In the genomic region with DNA sequence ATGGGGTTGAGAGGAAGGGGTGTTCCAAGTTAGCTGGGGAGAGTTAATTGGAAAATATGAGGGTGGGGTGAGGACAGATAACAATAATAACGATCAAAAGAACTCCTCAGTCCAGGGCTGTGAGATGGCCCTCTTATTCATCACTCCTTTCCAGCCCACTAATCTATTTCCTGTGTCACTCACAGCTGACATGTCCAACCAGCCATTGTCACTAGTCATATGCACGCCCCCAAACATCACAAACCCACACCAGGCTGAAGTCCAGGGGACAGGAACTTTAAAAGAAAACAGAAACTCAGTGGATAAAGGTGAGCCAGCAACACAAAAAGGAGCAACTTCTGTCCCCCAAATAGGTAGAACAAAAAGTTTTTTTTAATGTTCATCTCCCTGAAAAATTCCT, we compare ENCODE assay signal across 8 cellular contexts. TPM values are rescaled to one million over a fixed set of nuclear protein-coding genes. Genes with fewer than 3 reads are reported as not detected.
DNase-seq lines count a peak whose midpoint lies in the region; ATAC-seq and TF ChIP-seq lines count a peak whose summit lies in the region.

No MANE protein-coding gene starts in this region.

- peak overlapping the region; percentile 93 for H3K4me3 Mint-ChIP-seq in GM23338
- peak overlapping the region; percentile 91 to 94 (median 92) for H3K4me3 Mint-ChIP-seq in T-cell

- H3K9ac ChIP-seq in skeletal muscle tissue (ENCODE audit: low read depth in 1 of 3, low read length in 3 of 3): peak overlapping the region; percentile 89 to 97 (median 95)

- no peak for ATAC-seq in GM23338
- ATAC-seq in T-cell (replicated peaks in 1 of 4): no peak

- CTCF ChIA-PET in T-cell (lab: Charles Lee): interaction anchor here (0.6 to 4.7 kb wide), 8 partner anchors 9 to 87 kb away, joined by 3 to 24 read pairs (median 4); no protein-coding TSS in a partner anchor

- no peak for TF ChIP-seq CTCF in GM23338 (conservative IDR thresholded peaks at IDR 0.05; ENCODE audit: low read depth in 2 of 2)
- TF ChIP-seq CTCF in fibroblast of pulmonary artery (IDR thresholded peaks at IDR 0.05; ENCODE audit: low read length, missing control alignments): no peak

- H3K27ac ChIP-seq in GM23338 (ENCODE audit: low read depth) (no peak overlapping the region), skeletal muscle tissue (ENCODE audit: low read depth, low read length) (peak overlapping the region; percentile 96)

- 0 out of 2 replicates have a peak overlapping the region, but pooled peaks have one; percentile 7 for H2AFZ ChIP-seq in GM23338

- H3K9me2 ChIP-seq in GM23338 (ENCODE audit: insufficient read depth): no peaks in the 10 kb centered on the region

- H3K36me3 ChIP-seq in GM23338 (ENCODE audit: insufficient read depth) (no peaks in the 10 kb centered on the region), skeletal muscle tissue (ENCODE audit: control insufficient read depth in 3 of 3, insufficient read depth in 3 of 3, low read length in 3 of 3) (peaks cover 36 to 43% (median 40%) of the 10 kb centered on the region in 3 donors)

- POLR2A ChIA-PET in T-cell (lab: Charles Lee): no interaction called here

- no peaks in the 10 kb centered on the region for H3K79me2 ChIP-seq in GM23338 (replicated peaks; ENCODE audit: insufficient read depth)

- no peaks in the 10 kb centered on the region for H3K9me3 ChIP-seq in skeletal muscle tissue (ENCODE audit: control insufficient read depth in 3 of 3, low read length in 3 of 3)

- H3K27me3 Mint-ChIP-seq in GM23338 (ENCODE audit: insufficient read depth, low read depth, poor library complexity) (peaks cover 13% of the 10 kb centered on the region), T-cell (no peaks in the 10 kb centered on the region)

- DNase-seq in GM23338 (ENCODE audit: low spot score): no peak
- DNase-seq in T-cell: no peak
- DNase-seq in fibroblast of pulmonary artery (ENCODE audit: low read depth): no peak
- DNase-seq in NCI-H524 treated with DMSO at 0.1 percent for 48 hours (lab: John Stamatoyannopoulos, UW): no peak
- DNase-seq in NCI-H187 treated with DMSO at 0.1 percent for 48 hours (lab: John Stamatoyannopoulos, UW): no peak
- no peak for DNase-seq in inferior parietal cortex (ENCODE audit: extremely low spot score)
- no peak for DNase-seq in NCI-H2107 (lab: John Stamatoyannopoulos, UW)

- peaks cover 16% of the 10 kb centered on the region; the same call in 2 of the 3 replicates for H3K4me1 Mint-ChIP-seq in GM23338
- peaks cover 31 to 32% (median 31%) of the 10 kb centered on the region in 3 donors for H3K4me1 Mint-ChIP-seq in T-cell

- H3K9me3 Mint-ChIP-seq in GM23338 (peaks cover 2% of the 10 kb centered on the region; the same call in 2 of the 3 replicates), T-cell (no peaks in the 10 kb centered on the region)

- H3K27ac Mint-ChIP-seq in GM23338: no peak overlapping the region
- H3K27ac Mint-ChIP-seq in T-cell: peak overlapping the region; percentile 63 to 90

- peaks cover 8% of the 10 kb centered on the region; the same call in 1 of the 2 replicates for H3K4me1 ChIP-seq in GM23338 (ENCODE audit: insufficient read depth)
- peaks cover 19 to 26% (median 23%) of the 10 kb centered on the region in 3 donors for H3K4me1 ChIP-seq in skeletal muscle tissue (ENCODE audit: control insufficient read depth in 3 of 3, insufficient read depth in 3 of 3, low read length in 3 of 3)

- H3K36me3 Mint-ChIP-seq in GM23338 (ENCODE audit: low read depth) (no peaks in the 10 kb centered on the region), T-cell (peaks cover 36% of the 10 kb centered on the region)

- H3F3A ChIP-seq in GM23338 (replicated peaks; ENCODE audit: low read depth): no peaks in the 10 kb centered on the region

- peak overlapping the region; percentile 58 for H3K4me3 ChIP-seq in GM23338
- H3K4me3 ChIP-seq in fibroblast of pulmonary artery (replicated peaks; ENCODE audit: low read depth, low read length): peak overlapping the region; percentile 63
- peak overlapping the region; percentile 84 to 96 (median 87) for H3K4me3 ChIP-seq in skeletal muscle tissue (ENCODE audit: low read length in 3 of 3)

- H4K20me1 ChIP-seq in GM23338 (replicated peaks; ENCODE audit: insufficient read depth): no peaks in the 10 kb centered on the region

- H3K4me2 ChIP-seq in GM23338: peak overlapping the region; percentile 73

- H3K27me3 ChIP-seq in GM23338 (ENCODE audit: insufficient read depth): no peaks in the 10 kb centered on the region; the same call in 1 of the 2 replicates
- H3K27me3 ChIP-seq in skeletal muscle tissue (ENCODE audit: control insufficient read depth in 3 of 3, insufficient read depth in 3 of 3, low read length in 3 of 3): no peaks in the 10 kb centered on the region

TF ChIP-seq in GM23338, 12 proteins besides CTCF, POLR2A, EP300 and RAD21 (continues in another document):
- TF ChIP-seq JUNB (IDR thresholded peaks at IDR 0.05; ENCODE audit: unreplicated experiment) (no peak), EZH2 (IDR thresholded peaks at IDR 0.05; ENCODE audit: low read depth, unreplicated experiment) (no peak), STAT1 (IDR thresholded peaks at IDR 0.05; ENCODE audit: unreplicated experiment) (no peak), EZH2phosphoT487 (IDR thresholded peaks at IDR 0.05; ENCODE audit: unreplicated experiment) (no peak), NANOG (IDR thresholded peaks at IDR 0.05; ENCODE audit: borderline replicate concordance) (no peak), POLR2AphosphoS5 (IDR thresholded peaks at IDR 0.05; ENCODE audit: low read depth) (no peak), ZNF331 (CRISPR knock-in tag; IDR thresholded peaks at IDR 0.05; ENCODE audit: low read depth) (no peak)
- TF ChIP-seq, protein P1, sequence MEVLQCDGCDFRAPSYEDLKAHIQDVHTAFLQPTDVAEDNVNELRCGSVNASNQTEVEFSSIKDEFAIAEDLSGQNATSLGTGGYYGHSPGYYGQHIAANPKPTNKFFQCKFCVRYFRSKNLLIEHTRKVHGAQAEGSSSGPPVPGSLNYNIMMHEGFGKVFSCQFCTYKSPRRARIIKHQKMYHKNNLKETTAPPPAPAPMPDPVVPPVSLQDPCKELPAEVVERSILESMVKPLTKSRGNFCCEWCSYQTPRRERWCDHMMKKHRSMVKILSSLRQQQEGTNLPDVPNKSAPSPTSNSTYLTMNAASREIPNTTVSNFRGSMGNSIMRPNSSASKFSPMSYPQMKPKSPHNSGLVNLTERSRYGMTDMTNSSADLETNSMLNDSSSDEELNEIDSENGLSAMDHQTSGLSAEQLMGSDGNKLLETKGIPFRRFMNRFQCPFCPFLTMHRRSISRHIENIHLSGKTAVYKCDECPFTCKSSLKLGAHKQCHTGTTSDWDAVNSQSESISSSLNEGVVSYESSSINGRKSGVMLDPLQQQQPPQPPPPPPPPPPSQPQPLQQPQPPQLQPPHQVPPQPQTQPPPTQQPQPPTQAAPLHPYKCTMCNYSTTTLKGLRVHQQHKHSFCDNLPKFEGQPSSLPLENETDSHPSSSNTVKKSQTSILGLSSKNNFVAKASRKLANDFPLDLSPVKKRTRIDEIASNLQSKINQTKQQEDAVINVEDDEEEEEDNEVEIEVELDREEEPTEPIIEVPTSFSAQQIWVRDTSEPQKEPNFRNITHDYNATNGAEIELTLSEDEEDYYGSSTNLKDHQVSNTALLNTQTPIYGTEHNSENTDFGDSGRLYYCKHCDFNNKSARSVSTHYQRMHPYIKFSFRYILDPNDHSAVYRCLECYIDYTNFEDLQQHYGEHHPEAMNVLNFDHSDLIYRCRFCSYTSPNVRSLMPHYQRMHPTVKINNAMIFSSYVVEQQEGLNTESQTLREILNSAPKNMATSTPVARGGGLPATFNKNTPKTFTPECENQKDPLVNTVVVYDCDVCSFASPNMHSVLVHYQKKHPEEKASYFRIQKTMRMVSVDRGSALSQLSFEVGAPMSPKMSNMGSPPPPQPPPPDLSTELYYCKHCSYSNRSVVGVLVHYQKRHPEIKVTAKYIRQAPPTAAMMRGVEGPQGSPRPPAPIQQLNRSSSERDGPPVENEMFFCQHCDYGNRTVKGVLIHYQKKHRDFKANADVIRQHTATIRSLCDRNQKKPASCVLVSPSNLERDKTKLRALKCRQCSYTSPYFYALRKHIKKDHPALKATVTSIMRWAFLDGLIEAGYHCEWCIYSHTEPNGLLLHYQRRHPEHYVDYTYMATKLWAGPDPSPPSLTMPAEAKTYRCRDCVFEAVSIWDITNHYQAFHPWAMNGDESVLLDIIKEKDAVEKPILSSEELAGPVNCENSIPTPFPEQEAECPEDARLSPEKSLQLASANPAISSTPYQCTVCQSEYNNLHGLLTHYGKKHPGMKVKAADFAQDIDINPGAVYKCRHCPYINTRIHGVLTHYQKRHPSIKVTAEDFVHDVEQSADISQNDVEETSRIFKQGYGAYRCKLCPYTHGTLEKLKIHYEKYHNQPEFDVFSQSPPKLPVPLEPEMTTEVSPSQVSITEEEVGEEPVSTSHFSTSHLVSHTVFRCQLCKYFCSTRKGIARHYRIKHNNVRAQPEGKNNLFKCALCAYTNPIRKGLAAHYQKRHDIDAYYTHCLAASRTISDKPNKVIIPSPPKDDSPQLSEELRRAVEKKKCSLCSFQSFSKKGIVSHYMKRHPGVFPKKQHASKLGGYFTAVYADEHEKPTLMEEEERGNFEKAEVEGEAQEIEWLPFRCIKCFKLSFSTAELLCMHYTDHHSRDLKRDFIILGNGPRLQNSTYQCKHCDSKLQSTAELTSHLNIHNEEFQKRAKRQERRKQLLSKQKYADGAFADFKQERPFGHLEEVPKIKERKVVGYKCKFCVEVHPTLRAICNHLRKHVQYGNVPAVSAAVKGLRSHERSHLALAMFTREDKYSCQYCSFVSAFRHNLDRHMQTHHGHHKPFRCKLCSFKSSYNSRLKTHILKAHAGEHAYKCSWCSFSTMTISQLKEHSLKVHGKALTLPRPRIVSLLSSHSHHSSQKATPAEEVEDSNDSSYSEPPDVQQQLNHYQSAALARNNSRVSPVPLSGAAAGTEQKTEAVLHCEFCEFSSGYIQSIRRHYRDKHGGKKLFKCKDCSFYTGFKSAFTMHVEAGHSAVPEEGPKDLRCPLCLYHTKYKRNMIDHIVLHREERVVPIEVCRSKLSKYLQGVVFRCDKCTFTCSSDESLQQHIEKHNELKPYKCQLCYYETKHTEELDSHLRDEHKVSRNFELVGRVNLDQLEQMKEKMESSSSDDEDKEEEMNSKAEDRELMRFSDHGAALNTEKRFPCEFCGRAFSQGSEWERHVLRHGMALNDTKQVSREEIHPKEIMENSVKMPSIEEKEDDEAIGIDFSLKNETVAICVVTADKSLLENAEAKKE (CRISPR knock-in tag; IDR thresholded peaks at IDR 0.05): no peak

RNA-seq across cellular contexts. Expression of a gene that starts 0.9 kb away (rescaled TPM):
- total RNA-seq in GM23338 (2014; rRNA removed; shearing (Covaris generic)): 20.4 and 21.3 TPM in 2 replicates
- polyA plus RNA-seq in GM23338 (2016; fragmentation: Nextera tagmentation; extraction: Ambion mirVana): 4.6 and 6.5 TPM in 2 replicates
- total RNA-seq in T-cell: 100 to 1,000 TPM; 118 to 162 (median 153) TPM
- total RNA-seq in skeletal muscle tissue: 49.1 TPM

RNA-seq across cellular contexts. Expression of a gene that starts 25.4 kb away (rescaled TPM):
- not detected in 2 replicates for total RNA-seq in GM23338 (2014; rRNA removed; shearing (Covaris generic))
- polyA plus RNA-seq in GM23338 (2016; fragmentation: Nextera tagmentation; extraction: Ambion mirVana): not detected in 2 replicates
- total RNA-seq in T-cell: not detected
- not detected for total RNA-seq in skeletal muscle tissue

RNA-seq across cellular contexts. Expression of a gene that starts 50.5 kb away (rescaled TPM):
- 362 and 393 TPM in 2 replicates for total RNA-seq in GM23338 (2014; rRNA removed; shearing (Covaris generic))
- 815 and 821 TPM in 2 replicates for polyA plus RNA-seq in GM23338 (2016; fragmentation: Nextera tagmentation; extraction: Ambion mirVana)
- total RNA-seq in T-cell: 100 to 1,000 TPM; 223 to 283 (median 251) TPM
- total RNA-seq in skeletal muscle tissue: 253 TPM
